In the genomic region with DNA sequence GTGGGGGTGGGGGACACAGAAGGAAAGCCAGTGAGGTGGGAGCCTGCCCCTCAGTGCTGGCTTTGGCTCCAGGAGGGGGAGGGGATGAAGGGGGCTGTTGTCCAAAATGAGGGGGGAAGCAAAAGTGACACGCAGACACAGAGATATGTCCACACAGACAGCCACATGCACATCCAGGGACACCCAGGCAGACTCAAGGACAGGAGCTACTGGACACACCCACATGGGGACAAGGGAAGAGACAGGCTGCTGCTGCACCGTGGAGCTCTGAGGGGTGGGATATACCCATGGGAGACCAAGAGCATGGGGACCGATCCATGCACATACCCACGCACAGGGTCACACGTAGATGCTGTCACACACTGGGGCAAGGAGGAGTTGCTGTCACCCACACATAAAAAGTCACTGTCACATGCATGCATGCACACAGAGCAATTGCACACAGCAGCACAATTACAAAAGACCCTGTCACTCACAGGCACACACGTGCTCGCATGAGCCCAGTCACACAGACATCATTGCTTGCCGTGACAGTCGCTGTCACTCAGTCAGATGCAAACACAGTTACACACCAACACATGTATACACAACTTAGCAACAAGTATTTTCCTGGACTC, we compare ENCODE assay signal across 6 cellular contexts. TPM values are rescaled to one million over a fixed set of nuclear protein-coding genes. Genes with fewer than 3 reads are reported as not detected.
DNase-seq lines count a peak whose midpoint lies in the region; ATAC-seq, FAIRE-seq and TF ChIP-seq lines count a peak whose summit lies in the region.

No MANE protein-coding gene starts in this region.

- H3K4me3 Mint-ChIP-seq in natural killer cell = peak overlapping the region; percentile 87

- FAIRE-seq in HTR-8/SVneo (lab: Jason Lieb, UNC) (peak; percentile 73), K562 (lab: Jason Lieb, UNC) (peak; percentile 70)

- peak overlapping the region; percentile 94 for H3K4me3 ChIP-seq in K562

- peaks cover 49 to 60% of the 10 kb centered on the region in 2 donors for H3K4me1 Mint-ChIP-seq in natural killer cell

- H3K79me2 ChIP-seq in K562 (ENCODE audit: control insufficient read depth, insufficient read depth, low read length) = peaks cover 52% of the 10 kb centered on the region

- TF ChIP-seq CTCF in K562 (IDR thresholded peaks at IDR 0.05 in 2 of 3, conservative IDR thresholded peaks at IDR 0.05 in 1 of 3; ENCODE audit: insufficient read depth in 2 of 3, low read depth in 1 of 3, low read length in 3 of 3) = no peak
- TF ChIP-seq CTCF in natural killer cell (IDR thresholded peaks at IDR 0.05) = no peak

- H3K4me2 ChIP-seq in K562 (ENCODE audit: insufficient read depth, low read length) = peak overlapping the region; percentile 91

- peak; percentile 29 for ATAC-seq in K562
- no peak for ATAC-seq in natural killer cell
- no peak for ATAC-seq in HG02678 (IDR thresholded peaks at IDR 0.05; ENCODE audit: unreplicated experiment)

- TF ChIP-seq RAD21 in K562 (CRISPR knock-in tag; conservative IDR thresholded peaks at IDR 0.05 in 1 of 2, IDR thresholded peaks at IDR 0.05 in 1 of 2) = no peak

- no peaks in the 10 kb centered on the region; the same call in 2 of the 3 replicates for H3K36me3 ChIP-seq in K562 (ENCODE audit: control insufficient read depth, insufficient read depth, low read length)

- POLR2A ChIA-PET in K562 (lab: Yijun Ruan, JAX) = interaction anchor here (0.6 to 3.4 kb wide), 10 partner anchors 10 to 128 kb away, joined by 3 to 29 read pairs (median 3); a partner anchor contains a TSS

- no peaks in the 10 kb centered on the region for H3K27me3 ChIP-seq in K562 (ENCODE audit: control insufficient read depth in 2 of 2, insufficient read depth in 2 of 2, low read length in 2 of 2)

- 32% methylated on average over 8 of the region's 9 CpGs for WGBS in K562 (ENCODE audit: insufficient coverage, low coverage, missing lambda C conversion rate)

- DNase-seq in HTR-8/SVneo (ENCODE audit: insufficient read length, low spot score) (no peak), K562 (ENCODE audit: extremely low read depth in 1 of 4, low spot score in 3 of 4) (no peak), natural killer cell (no peak), DMS79 (lab: John Stamatoyannopoulos, UW) (no peak)
- no peak for DNase-seq in activated CD8-positive, alpha-beta memory T cell treated with anti-CD3 and anti-CD28 coated beads, Interleukin-2, amount 50 U/mL, for 48 hours

- in situ Hi-C loops in K562 (cut with MboI) = no loop called here

- no peaks in the 10 kb centered on the region for H3K9me3 Mint-ChIP-seq in natural killer cell

- H3K9ac ChIP-seq in K562 (ENCODE audit: insufficient read depth in 1 of 2, low read depth in 2 of 2, low read length in 2 of 2) = peak overlapping the region; percentile 80 to 98; a peak in 3 of 4 replicates

- intact Hi-C loops in K562 (cut with micrococcal nuclease) = loop anchor here (2.0 kb wide), 1 partner anchor 47 kb away; no protein-coding TSS in a partner anchor
- intact Hi-C loops in natural killer cell (cut with micrococcal nuclease) = loop anchor here (5.0 kb wide), 1 partner anchor 48 kb away; no protein-coding TSS in a partner anchor

- TF ChIP-seq EP300 in K562 (IDR thresholded peaks at IDR 0.05; ENCODE audit: low read length) = no peak

- H2AFZ ChIP-seq in K562 (ENCODE audit: low read depth, low read length) = no peak overlapping the region

- H3K9me3 ChIP-seq in K562 (replicated peaks; ENCODE audit: control insufficient read depth, insufficient read depth, low read depth, low read length) = no peaks in the 10 kb centered on the region

- peaks cover 47 to 70% of the 10 kb centered on the region in 2 experiments for H3K4me1 ChIP-seq in K562 (replicated peaks in 1 of 2; ENCODE audit: control insufficient read depth in 2 of 2, insufficient read depth in 2 of 2, low read length in 2 of 2)

- peak overlapping the region; percentile 47 to 77 for H3K27ac Mint-ChIP-seq in natural killer cell

- H3K9me1 ChIP-seq in K562 (ENCODE audit: control insufficient read depth, insufficient read depth, low read length) = no peaks in the 10 kb centered on the region

- H3K27ac ChIP-seq in K562 (ENCODE audit: extremely low read depth, low read depth, low read length) = 0 out of 3 replicates have a peak overlapping the region, but pooled peaks have one; percentile 79

- no peaks in the 10 kb centered on the region for H4K20me1 ChIP-seq in K562 (replicated peaks; ENCODE audit: control insufficient read depth, insufficient read depth, low read length)

- no TSS peak for BruUV-seq in K562 (replicated peaks; lab: Mats Ljungman, UMichigan)

- no peak for TF ChIP-seq POLR2A in K562 (conservative IDR thresholded peaks at IDR 0.05)

- no peaks in the 10 kb centered on the region for H3K27me3 Mint-ChIP-seq in natural killer cell (ENCODE audit: low read depth in 2 of 2)

- H3K36me3 Mint-ChIP-seq in natural killer cell = no peaks in the 10 kb centered on the region

- CTCF ChIA-PET in K562 (lab: Yijun Ruan, JAX; ENCODE audit: low intra/inter-chr PET ratio) = interaction anchor here (0.6 kb wide), 1 partner anchor 1486 kb away, joined by 3 read pairs; no protein-coding TSS in a partner anchor

RNA-seq across cellular contexts. Expression of a gene that starts 1.3 kb away (rescaled TPM):
- 10.8 and 15.6 TPM in 2 replicates for total RNA-seq in K562 (2011; cell fraction: chromatin; rRNA removed; ENCODE audit: low replicate concordance)
- 7.5 and 8.0 TPM in 2 replicates for total RNA-seq in K562 (2011; cell fraction: nucleolus; rRNA removed)
- total RNA-seq in K562 (2011; cell fraction: nucleoplasm; rRNA removed) = 10.3 and 15.7 TPM in 2 replicates
- total RNA-seq in K562 (2014; rRNA removed) (13.8 and 18.9 TPM in 2 replicates), K562 (2014; rRNA removed; fragmentation: Illumina TruSeq; extraction: Trizol) (7.5 and 9.1 TPM in 2 replicates), K562 (2015; rRNA removed; fragmentation: Illumina TruSeq; extraction: Trizol) (12.2 and 13.2 TPM in 2 replicates), K562 (2021) (22.7 and 23.4 TPM in 2 replicates), natural killer cell (10 to 100 TPM; 40.8 to 55.7 (median 42.3) TPM)
- polyA plus RNA-seq in K562 (2011; rRNA removed) (8.3 and 9.3 TPM in 2 replicates), K562 (2014; fragmentation: Illumina TruSeq; extraction: Trizol) (19.7 and 21.6 TPM in 2 replicates), K562 (2014; fragmentation: Nextera tagmentation; extraction: Ambion mirVana) (under 1 TPM; 0.34 to 0.50 TPM), K562 (2014; rRNA removed) (12.7 and 13.8 TPM in 2 replicates)
- 7.8 and 12.5 TPM in 2 replicates for polyA plus RNA-seq in K562 (2011; cell fraction: cytosol; rRNA removed)
- 7.3 and 15.8 TPM in 2 replicates for polyA plus RNA-seq in K562 (2011; cell fraction: nucleus; rRNA removed)
- polyA plus RNA-seq in K562 (2012) = 20.0 TPM in 2 replicates
- polyA minus RNA-seq in K562 (2011; rRNA and poly(A)+ RNA removed) = 5.8 and 9.7 TPM in 2 replicates
- polyA minus RNA-seq in K562 (2011; cell fraction: cytosol; rRNA and poly(A)+ RNA removed) = 6.3 and 7.9 TPM in 2 replicates
- 2.3 and 2.6 TPM in 2 replicates for polyA minus RNA-seq in K562 (2011; cell fraction: nucleus; rRNA and poly(A)+ RNA removed)

RNA-seq across cellular contexts. Expression of a gene that starts 9.8 kb away (rescaled TPM):
- 361 and 745 TPM in 2 replicates for total RNA-seq in K562 (2011; cell fraction: chromatin; rRNA removed; ENCODE audit: low replicate concordance)
- 434 and 442 TPM in 2 replicates for total RNA-seq in K562 (2011; cell fraction: nucleolus; rRNA removed)
- total RNA-seq in K562 (2011; cell fraction: nucleoplasm; rRNA removed) = 293 and 327 TPM in 2 replicates
- total RNA-seq in K562 (2014; rRNA removed) (40.0 and 50.2 TPM in 2 replicates), K562 (2014; rRNA removed; fragmentation: Illumina TruSeq; extraction: Trizol) (40.3 and 48.9 TPM in 2 replicates), K562 (2015; rRNA removed; fragmentation: Illumina TruSeq; extraction: Trizol) (48.2 and 53.5 TPM in 2 replicates), K562 (2021) (102 and 108 TPM in 2 replicates), natural killer cell (100 to 1,000 TPM; 115 to 141 (median 126) TPM)
- polyA plus RNA-seq in K562 (2011; rRNA removed) (76.3 and 110 TPM in 2 replicates), K562 (2014; fragmentation: Illumina TruSeq; extraction: Trizol) (117 and 129 TPM in 2 replicates), K562 (2014; fragmentation: Nextera tagmentation; extraction: Ambion mirVana) (1 to 10 TPM; 5.9 to 8.3 TPM), K562 (2014; rRNA removed) (73.3 and 74.8 TPM in 2 replicates)
- polyA plus RNA-seq in K562 (2011; cell fraction: cytosol; rRNA removed) = 70.1 and 113 TPM in 2 replicates
- 331 and 574 TPM in 2 replicates for polyA plus RNA-seq in K562 (2011; cell fraction: nucleus; rRNA removed)
- polyA plus RNA-seq in K562 (2012) = 97.7 and 114 TPM in 2 replicates
- polyA minus RNA-seq in K562 (2011; rRNA and poly(A)+ RNA removed) = 79.0 and 96.5 TPM in 2 replicates
- polyA minus RNA-seq in K562 (2011; cell fraction: cytosol; rRNA and poly(A)+ RNA removed) = 80.5 and 119 TPM in 2 replicates
- polyA minus RNA-seq in K562 (2011; cell fraction: nucleus; rRNA and poly(A)+ RNA removed) = 146 and 149 TPM in 2 replicates

RNA-seq across cellular contexts. Expression of a gene that starts 36.4 kb away (rescaled TPM):
- total RNA-seq in K562 (2011; cell fraction: chromatin; rRNA removed; ENCODE audit: low replicate concordance) = 2.3 and 7.8 TPM in 2 replicates
- total RNA-seq in K562 (2011; cell fraction: nucleolus; rRNA removed) = 3.6 and 4.0 TPM in 2 replicates
- total RNA-seq in K562 (2011; cell fraction: nucleoplasm; rRNA removed) = 3.1 and 3.2 TPM in 2 replicates
- total RNA-seq in K562 (2014; rRNA removed) (0.78 and 1.00 TPM in 2 replicates), K562 (2014; rRNA removed; fragmentation: Illumina TruSeq; extraction: Trizol) (0.32 and 0.47 TPM in 2 replicates), K562 (2015; rRNA removed; fragmentation: Illumina TruSeq; extraction: Trizol) (0.65 and 1.2 TPM in 2 replicates), K562 (2021) (6.6 and 7.7 TPM in 2 replicates), natural killer cell (10 to 100 TPM in 1 of 3 donors, 1 to 10 TPM in 2; 8.8 to 10.1 (median 9.9) TPM)
- polyA plus RNA-seq in K562 (2011; rRNA removed) (0.25 and 0.41 TPM in 2 replicates), K562 (2014; fragmentation: Illumina TruSeq; extraction: Trizol) (4.7 and 6.9 TPM in 2 replicates), K562 (2014; fragmentation: Nextera tagmentation; extraction: Ambion mirVana) (under 1 TPM; 0.27 TPM), K562 (2014; rRNA removed) (1.4 and 2.0 TPM in 2 replicates)
- polyA plus RNA-seq in K562 (2011; cell fraction: cytosol; rRNA removed) = 0.21 and 0.89 TPM in 2 replicates
- polyA plus RNA-seq in K562 (2011; cell fraction: nucleus; rRNA removed) = 1.3 and 5.0 TPM in 2 replicates
- 5.3 and 5.4 TPM in 2 replicates for polyA plus RNA-seq in K562 (2012)
- polyA minus RNA-seq in K562 (2011; rRNA and poly(A)+ RNA removed) = 0.42 and 0.63 TPM in 2 replicates
- 0.46 and 3.3 TPM in 2 replicates for polyA minus RNA-seq in K562 (2011; cell fraction: cytosol; rRNA and poly(A)+ RNA removed)
- polyA minus RNA-seq in K562 (2011; cell fraction: nucleus; rRNA and poly(A)+ RNA removed) = 2.2 and 2.6 TPM in 2 replicates

RNA-seq across cellular contexts. Expression of a gene that starts 48.8 kb away (rescaled TPM):
- 0.23 TPM in 1 of 2 replicates, not detected in the other for total RNA-seq in K562 (2011; cell fraction: chromatin; rRNA removed; ENCODE audit: low replicate concordance)
- not detected in 2 replicates for total RNA-seq in K562 (2011; cell fraction: nucleolus; rRNA removed)
- total RNA-seq in K562 (2011; cell fraction: nucleoplasm; rRNA removed) = not detected in 2 replicates
- total RNA-seq in K562 (2014; rRNA removed) = not detected in 2 replicates
- total RNA-seq in K562 (2014; rRNA removed; fragmentation: Illumina TruSeq; extraction: Trizol) = not detected in 2 replicates
- not detected in 2 replicates for total RNA-seq in K562 (2015; rRNA removed; fragmentation: Illumina TruSeq; extraction: Trizol)
- not detected in 2 replicates for total RNA-seq in K562 (2021)
- not detected in 2 replicates for polyA plus RNA-seq in K562 (2011; rRNA removed)
- polyA plus RNA-seq in K562 (2011; cell fraction: cytosol; rRNA removed) = not detected in 2 replicates
- polyA plus RNA-seq in K562 (2011; cell fraction: nucleus; rRNA removed) = not detected in 2 replicates
- polyA plus RNA-seq in K562 (2012) = not detected in 2 replicates
- not detected in 2 replicates for polyA plus RNA-seq in K562 (2014; fragmentation: Illumina TruSeq; extraction: Trizol)
- polyA plus RNA-seq in K562 (2014; fragmentation: Nextera tagmentation; extraction: Ambion mirVana) = not detected
- polyA plus RNA-seq in K562 (2014; rRNA removed) = 0.19 TPM in 1 of 2 replicates, not detected in the other
- not detected in 2 replicates for polyA minus RNA-seq in K562 (2011; rRNA and poly(A)+ RNA removed)
- polyA minus RNA-seq in K562 (2011; cell fraction: cytosol; rRNA and poly(A)+ RNA removed) = not detected in 2 replicates
- not detected in 2 replicates for polyA minus RNA-seq in K562 (2011; cell fraction: nucleus; rRNA and poly(A)+ RNA removed)
- not detected for total RNA-seq in natural killer cell

RNA-seq across cellular contexts. Expression of a gene that starts 57.7 kb away (rescaled TPM):
- total RNA-seq in K562 (2011; cell fraction: chromatin; rRNA removed; ENCODE audit: low replicate concordance) = 152 and 243 TPM in 2 replicates
- 80.5 and 93.3 TPM in 2 replicates for total RNA-seq in K562 (2011; cell fraction: nucleolus; rRNA removed)
- 126 and 148 TPM in 2 replicates for total RNA-seq in K562 (2011; cell fraction: nucleoplasm; rRNA removed)
- total RNA-seq in K562 (2014; rRNA removed) (51.7 and 52.4 TPM in 2 replicates), K562 (2014; rRNA removed; fragmentation: Illumina TruSeq; extraction: Trizol) (61.9 and 64.9 TPM in 2 replicates), K562 (2015; rRNA removed; fragmentation: Illumina TruSeq; extraction: Trizol) (77.8 and 91.8 TPM in 2 replicates), K562 (2021) (48.6 and 61.8 TPM in 2 replicates), natural killer cell (100 to 1,000 TPM in 2 of 3 donors, 10 to 100 TPM in 1; 99.0 to 124 (median 110) TPM)
- polyA plus RNA-seq in K562 (2011; rRNA removed) (48.0 and 66.7 TPM in 2 replicates), K562 (2014; fragmentation: Illumina TruSeq; extraction: Trizol) (99.3 and 120 TPM in 2 replicates), K562 (2014; fragmentation: Nextera tagmentation; extraction: Ambion mirVana) (10 to 100 TPM; 13.8 to 13.9 TPM), K562 (2014; rRNA removed) (62.8 and 74.1 TPM in 2 replicates)
- 15.6 and 17.6 TPM in 2 replicates for polyA plus RNA-seq in K562 (2011; cell fraction: cytosol; rRNA removed)
- 122 and 128 TPM in 2 replicates for polyA plus RNA-seq in K562 (2011; cell fraction: nucleus; rRNA removed)
- 40.1 and 52.3 TPM in 2 replicates for polyA plus RNA-seq in K562 (2012)
- 56.6 and 69.1 TPM in 2 replicates for polyA minus RNA-seq in K562 (2011; rRNA and poly(A)+ RNA removed)
- polyA minus RNA-seq in K562 (2011; cell fraction: cytosol; rRNA and poly(A)+ RNA removed) = 16.1 and 30.2 TPM in 2 replicates
- 40.7 and 50.6 TPM in 2 replicates for polyA minus RNA-seq in K562 (2011; cell fraction: nucleus; rRNA and poly(A)+ RNA removed)
